In genomic region chr1:209104646-209105045, GRCh38 we compare ENCODE assay signal across 24 cellular contexts.
A peak's percentile ranks its signal among the peaks of the same experiment; 100 is the strongest.
DNase-seq lines count a peak whose midpoint lies in the region; FAIRE-seq and TF ChIP-seq lines count a peak whose summit lies in the region.
"Had no signal": no experiment of that assay in that cellular context is flagged by ENCODE, and none has a peak within 500 bp of the region (broad histone marks: within the 10 kb centered on the region; RNA-seq: fewer than 3 reads in every experiment).

No MANE protein-coding gene starts in this region.

- no peak for TF ChIP-seq POLR2A in GM12892 (IDR thresholded peaks at IDR 0.05; ENCODE audit: low read depth, low read length)

- no peak for TF ChIP-seq CTCF in GM12864 (IDR thresholded peaks at IDR 0.05; ENCODE audit: low read depth, low read length, missing control alignments)

- peak overlapping the region; percentile 22; the same call in 1 of the 2 replicates for H3K4me3 ChIP-seq in GM12864 (ENCODE audit: low read depth, low read length)
- H3K4me3 ChIP-seq: A549; BLaER1 treated with 17β-estradiol and CSF1 and Interleukin-3, amounts not matched to agents 10 nM and 100 nM; Peyer's patch; SJSA1 had no signal

- DNase-seq in GM12864 (ENCODE audit: low read depth) (no peak), GM12892 (ENCODE audit: insufficient read length) (no peak), RPMI8226 (peak; percentile 77), cerebellar cortex (ENCODE audit: low spot score) (peak; percentile 13), GM19240 (ENCODE audit: insufficient read length, low spot score) (no peak), activated T-cell treated with anti-CD3 and anti-CD28 coated beads for 4 hours (no peak)
- no peak for DNase-seq in activated naive CD4-positive, alpha-beta T cell treated with Interleukin-2 at 50 U/mL for 16 hours
- DNase-seq: AML-193; CD4-positive, alpha-beta T cell; GDM1; HCEC 1CT; NCI-H1105 treated with DMSO at 0.1 percent for 48 hours; NCI-H146; NCI-H1930; NCI-H2107; NCI-H524 treated with DMSO at 0.1 percent for 48 hours; OCI-M1; Peyer's patch; T-helper 2 cell had no signal

- FAIRE-seq in GM12892 (lab: Jason Lieb, UNC): peak; percentile 27
- FAIRE-seq: A549, D721Med, H1 had no signal

Comparison
In these comparisons a context has a peak if more than half of its experiments do, and no peak if none do; other contexts are left out.
1. DNase-seq: peak in RPMI8226 (single experiment) and cerebellar cortex (single experiment); none in GM12864 (single experiment), GM12892 (single experiment), GM19240 (single experiment), activated T-cell treated with anti-CD3 and anti-CD28 coated beads for 4 hours (single experiment) and activated naive CD4-positive, alpha-beta T cell treated with Interleukin-2 at 50 U/mL for 16 hours (single experiment).